21 cellular contexts compared by ENCODE assay signal in genomic region chr13:109387438-109387837, GRCh38.
"Had no signal": no experiment of that assay in that cellular context is flagged by ENCODE, and none has a peak within 500 bp of the region (broad histone marks: within the 10 kb centered on the region; RNA-seq: fewer than 3 reads in every experiment).

No MANE protein-coding gene starts in this region.

- H3K27ac Mint-ChIP-seq: activated naive CD4-positive, alpha-beta T cell treated with anti-CD3 and anti-CD28 coated beads, Interleukin-2, amount 50 U/mL, for 72 hours; stimulated activated naive CD8-positive, alpha-beta T cell treated with anti-CD3 and anti-CD28 coated beads, Interleukin-15, amount 100 ng/mL, for 72 hours had no signal

- H3K9me3 ChIP-seq: adrenal gland, breast epithelium, prostate gland, suprapubic skin had no signal

- H3K36me3 Mint-ChIP-seq: activated naive CD4-positive, alpha-beta T cell treated with anti-CD3 and anti-CD28 coated beads, Interleukin-2, amount 50 U/mL, for 72 hours had no signal

- H3K27me3 ChIP-seq: adrenal gland, breast epithelium, suprapubic skin had no signal

- H3K4me1 ChIP-seq: adrenal gland, breast epithelium, prostate gland, suprapubic skin had no signal

- DNase-seq: activated CD4-positive, alpha-beta T cell treated with anti-CD3 and anti-CD28 coated beads for 1 hour; activated CD8-positive, alpha-beta memory T cell treated with anti-CD3 and anti-CD28 coated beads for 24 hours; activated gamma-delta T cell treated with Interleukin-2 at 50 U/mL for 16 hours; adrenal gland; erythroblast; foreskin melanocyte; kidney; mammary epithelial cell; right cardiac atrium; stimulated activated CD4-positive, alpha-beta T cell treated with anti-CD3 and anti-CD28 coated beads, Interleukin-15, amount 100 ng/mL, for 24 hours; stimulated activated CD4-positive, alpha-beta T cell treated with anti-CD3 and anti-CD28 coated beads, Interleukin-2, amount 100 ng/mL, for 48 hours; stimulated activated naive CD8-positive, alpha-beta T cell treated with anti-CD3 and anti-CD28 coated beads, Interleukin-15, amount 100 ng/mL, for 72 hours; T-helper 9 cell; trophoblast cell had no signal

- H3K4me3 Mint-ChIP-seq: stimulated activated naive CD8-positive, alpha-beta T cell treated with anti-CD3 and anti-CD28 coated beads, Interleukin-15, amount 100 ng/mL, for 72 hours had no signal

- H3K36me3 ChIP-seq: adrenal gland, breast epithelium, prostate gland, suprapubic skin had no signal

- H3K27ac ChIP-seq: adrenal gland, breast epithelium, coronary artery, prostate gland, skin epidermis, suprapubic skin had no signal

- H3K4me1 Mint-ChIP-seq: stimulated activated naive CD8-positive, alpha-beta T cell treated with anti-CD3 and anti-CD28 coated beads, Interleukin-15, amount 100 ng/mL, for 72 hours had no signal

- H3K4me3 ChIP-seq: adrenal gland, breast epithelium, coronary artery, prostate gland, skin epidermis, suprapubic skin had no signal

- ATAC-seq: activated naive CD4-positive, alpha-beta T cell treated with anti-CD3 and anti-CD28 coated beads, Interleukin-2, amount 50 U/mL, for 72 hours; left lobe of liver; right cardiac atrium; stimulated activated naive CD8-positive, alpha-beta T cell treated with anti-CD3 and anti-CD28 coated beads, Interleukin-15, amount 100 ng/mL, for 72 hours had no signal
